In the genomic region with DNA sequence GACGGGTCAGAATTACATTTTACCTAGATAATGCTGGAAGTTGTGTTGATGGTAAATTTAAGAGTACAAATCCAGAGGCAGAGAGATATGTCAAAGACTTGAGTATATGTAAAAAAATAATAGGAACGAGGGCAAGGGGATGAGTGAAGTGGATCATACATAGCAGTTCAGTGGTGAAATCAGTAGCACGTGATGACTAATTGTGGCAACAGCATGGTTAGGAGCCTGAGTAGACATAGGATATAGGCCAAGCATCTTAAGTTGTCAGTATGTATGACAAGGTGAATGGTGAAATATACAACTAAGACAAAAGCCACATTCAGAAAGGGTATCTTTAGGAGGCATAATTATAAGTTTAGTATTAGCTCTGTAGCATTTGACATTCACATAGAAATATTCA, we compare ENCODE assay signal across 31 cellular contexts.
DNase-seq lines count a peak whose midpoint lies in the region; ATAC-seq and TF ChIP-seq lines count a peak whose summit lies in the region.
"Had no signal": no experiment of that assay in that cellular context is flagged by ENCODE, and none has a peak within 500 bp of the region (broad histone marks: within the 10 kb centered on the region; RNA-seq: fewer than 3 reads in every experiment).

No MANE protein-coding gene starts in this region.

- peaks cover 6% of the 10 kb centered on the region; the same call in 1 of the 2 replicates for H3K9me2 ChIP-seq in GM23338 (ENCODE audit: insufficient read depth)

- peak; percentile 27 for DNase-seq in AG10803 (ENCODE audit: low read depth)
- peak; percentile 2 for DNase-seq in NB4 (ENCODE audit: low read depth)
- peak; percentile 59 for DNase-seq in mammary epithelial cell
- peak in 1 of 2 donors; percentile 64 for DNase-seq in foreskin keratinocyte
- no peak for DNase-seq in GM23338 (ENCODE audit: low spot score)
- DNase-seq in cortex of kidney (lab: John Stamatoyannopoulos, UW), result no peak
- DNase-seq: activated CD4-positive, alpha-beta T cell treated with anti-CD3 and anti-CD28 coated beads, Interleukin-2, amount 10 ng/mL, durations not matched to agents 24 days and 14 days; anterior cingulate cortex; Calu3; dermis blood vessel endothelial cell; DND-41; endodermal cell; esophagus squamous epithelium; islet precursor cell; left ventricle myocardium superior; naive B cell; NCI-H2029; NCI-H2227 treated with DMSO at 0.1 percent for 48 hours; NCI-H526 treated with DMSO at 0.1 percent for 48 hours; PC-9; SHP77 treated with DMSO at 0.1 percent for 48 hours; stimulated activated CD4-positive, alpha-beta T cell treated with anti-CD3 and anti-CD28 coated beads, Interleukin-1b, Interleukin-23, amount 100 ng/mL, for 48 hours; SW 1271; T-helper 9 cell had no signal

- CTCF ChIA-PET in mammary epithelial cell (lab: Charles Lee; ENCODE audit: low non-redundant PET), result no interaction called here

- dilution Hi-C loops in mammary epithelial cell (cut with HindIII; ENCODE audit: low sequenced_read_pairs), result no loop called here

- no peak overlapping the region for H3K9ac ChIP-seq in mammary epithelial cell (ENCODE audit: insufficient read depth, low read length)

- no peaks in the 10 kb centered on the region for H3K9me3 ChIP-seq in mammary epithelial cell (replicated peaks; ENCODE audit: insufficient read depth, low read length)
- H3K9me3 ChIP-seq: esophagus squamous epithelium had no signal

- H3K27ac Mint-ChIP-seq in GM23338, result no peak overlapping the region
- H3K27ac Mint-ChIP-seq: activated CD4-positive, alpha-beta T cell treated with anti-CD3 and anti-CD28 coated beads, Interleukin-2, amount 10 ng/mL, durations not matched to agents 24 days and 14 days; activated naive CD8-positive, alpha-beta T cell; endodermal cell; mesothelial cell of epicardium; naive B cell; stimulated activated naive CD8-positive, alpha-beta T cell treated with anti-CD3 and anti-CD28 coated beads, Interleukin-15, Interleukin-2, amounts not matched to agents 100 ng/mL and 50 ng/mL, for 24 hours; WTC11 had no signal

- H3F3A ChIP-seq in GM23338 (replicated peaks; ENCODE audit: low read depth), result no peaks in the 10 kb centered on the region

- in situ Hi-C loops in mammary epithelial cell (cut with MboI; ENCODE audit: low sequenced_read_pairs in 2 of 2), result no loop called here

- H3K27ac ChIP-seq in mammary epithelial cell (ENCODE audit: insufficient read depth, low read depth, low read length) (peak overlapping the region; percentile 85), foreskin keratinocyte (no peak overlapping the region), GM23338 (ENCODE audit: low read depth) (no peak overlapping the region)
- H3K27ac ChIP-seq: esophagus squamous epithelium, PC-9 had no signal

- H3K4me1 ChIP-seq in mammary epithelial cell (ENCODE audit: insufficient read depth, low read length) (peaks cover 31% of the 10 kb centered on the region), foreskin keratinocyte (peaks cover 30% of the 10 kb centered on the region), GM23338 (ENCODE audit: insufficient read depth) (no peaks in the 10 kb centered on the region)
- H3K4me1 ChIP-seq: esophagus squamous epithelium had no signal

- H3K36me3 ChIP-seq in mammary epithelial cell (ENCODE audit: insufficient read depth, low read length) (no peaks in the 10 kb centered on the region), GM23338 (ENCODE audit: insufficient read depth) (no peaks in the 10 kb centered on the region)
- H3K36me3 ChIP-seq: esophagus squamous epithelium had no signal

- TF ChIP-seq POLR2A in NB4 (IDR thresholded peaks at IDR 0.05; ENCODE audit: extremely low read depth, insufficient read length), result no peak

- H2AFZ ChIP-seq in mammary epithelial cell (ENCODE audit: low read depth, low read length) (no peak overlapping the region), GM23338 (no peak overlapping the region)
- H2AFZ ChIP-seq: PC-9 had no signal

- H3K4me3 Mint-ChIP-seq in GM23338, result no peak overlapping the region
- H3K4me3 Mint-ChIP-seq: activated CD4-positive, alpha-beta T cell treated with anti-CD3 and anti-CD28 coated beads, Interleukin-2, amount 10 ng/mL, durations not matched to agents 24 days and 14 days; activated naive CD8-positive, alpha-beta T cell; central memory CD8-positive, alpha-beta T cell; endodermal cell; mesothelial cell of epicardium; naive B cell; stimulated activated naive CD8-positive, alpha-beta T cell treated with anti-CD3 and anti-CD28 coated beads, Interleukin-15, Interleukin-2, amounts not matched to agents 100 ng/mL and 50 ng/mL, for 24 hours; WTC11 had no signal

- no peaks in the 10 kb centered on the region for H3K27me3 ChIP-seq in mammary epithelial cell (ENCODE audit: insufficient read depth, low read length)
- H3K27me3 ChIP-seq in foreskin keratinocyte, result no peaks in the 10 kb centered on the region
- H3K27me3 ChIP-seq in GM23338 (ENCODE audit: insufficient read depth), result no peaks in the 10 kb centered on the region
- H3K27me3 ChIP-seq: esophagus squamous epithelium had no signal

- no TSS peak for BruUV-seq in mammary epithelial cell (replicated peaks; lab: Mats Ljungman, UMichigan)

- ATAC-seq in foreskin keratinocyte (peak; percentile 58), GM21619 (IDR thresholded peaks at IDR 0.05; ENCODE audit: unreplicated experiment) (no peak), GM23338 (no peak), HG02642 (IDR thresholded peaks at IDR 0.05; ENCODE audit: poor library complexity, unreplicated experiment) (no peak)
- ATAC-seq: left ventricle myocardium superior, WTC11 had no signal

- intact Hi-C loops in mammary epithelial cell (cut with micrococcal nuclease), result no loop called here

- H3K4me2 ChIP-seq in mammary epithelial cell (ENCODE audit: insufficient read depth, low read depth, low read length), result peak overlapping the region; percentile 50
- no peak overlapping the region for H3K4me2 ChIP-seq in GM23338
- H3K4me2 ChIP-seq: PC-9 had no signal

- TF ChIP-seq CTCF in AG10803 (conservative IDR thresholded peaks at IDR 0.05; ENCODE audit: low read length), result no peak
- TF ChIP-seq CTCF in NB4 (IDR thresholded peaks at IDR 0.05; ENCODE audit: low read depth, low read length), result no peak
- TF ChIP-seq CTCF in mammary epithelial cell (conservative IDR thresholded peaks at IDR 0.05 in 1 of 2, IDR thresholded peaks at IDR 0.05 in 1 of 2; ENCODE audit: extremely low read depth in 1 of 2, insufficient read depth in 1 of 2, low read depth in 1 of 2, low read length in 2 of 2), result no peak
- TF ChIP-seq CTCF in foreskin keratinocyte (conservative IDR thresholded peaks at IDR 0.05), result no peak
- no peak for TF ChIP-seq CTCF in GM23338 (conservative IDR thresholded peaks at IDR 0.05; ENCODE audit: low read depth in 2 of 2)

- no peaks in the 10 kb centered on the region for H3K79me2 ChIP-seq in mammary epithelial cell (ENCODE audit: insufficient read depth, low read length)
- no peaks in the 10 kb centered on the region for H3K79me2 ChIP-seq in GM23338 (replicated peaks; ENCODE audit: insufficient read depth)

- no peaks in the 10 kb centered on the region for H3K9me3 Mint-ChIP-seq in GM23338
- H3K9me3 Mint-ChIP-seq: endodermal cell, mesothelial cell of epicardium had no signal

- H4K20me1 ChIP-seq in mammary epithelial cell (ENCODE audit: insufficient read depth, low read length) (no peaks in the 10 kb centered on the region), GM23338 (replicated peaks; ENCODE audit: insufficient read depth) (no peaks in the 10 kb centered on the region)

- H3K4me3 ChIP-seq in AG10803 (ENCODE audit: low read length) (no peak overlapping the region), NB4 (ENCODE audit: low read depth, low read length) (no peak overlapping the region), mammary epithelial cell (replicated peaks in 1 of 3; ENCODE audit: insufficient read depth in 1 of 3, low read depth in 2 of 3, low read length in 3 of 3) (no peak overlapping the region), GM23338 (no peak overlapping the region)
- H3K4me3 ChIP-seq: esophagus squamous epithelium, PC-9 had no signal

- H3K27me3 Mint-ChIP-seq in GM23338 (ENCODE audit: insufficient read depth, low read depth, poor library complexity), result no peaks in the 10 kb centered on the region
- H3K27me3 Mint-ChIP-seq: activated CD4-positive, alpha-beta T cell treated with anti-CD3 and anti-CD28 coated beads, Interleukin-2, amount 10 ng/mL, durations not matched to agents 24 days and 14 days; activated naive CD8-positive, alpha-beta T cell; central memory CD8-positive, alpha-beta T cell; naive B cell; stimulated activated naive CD8-positive, alpha-beta T cell treated with anti-CD3 and anti-CD28 coated beads, Interleukin-15, Interleukin-2, amounts not matched to agents 100 ng/mL and 50 ng/mL, for 24 hours had no signal

- H3K36me3 Mint-ChIP-seq in GM23338 (ENCODE audit: low read depth), result no peaks in the 10 kb centered on the region
- H3K36me3 Mint-ChIP-seq: activated naive CD8-positive, alpha-beta T cell; mesothelial cell of epicardium; naive B cell; WTC11 had no signal

- WGBS in mammary epithelial cell (ENCODE audit: low coverage, missing lambda C conversion rate), result 67% methylated on average over 3 of the region's 3 CpGs

- H3K4me1 Mint-ChIP-seq in GM23338, result peaks cover 6% of the 10 kb centered on the region; the same call in 2 of the 3 replicates
- H3K4me1 Mint-ChIP-seq: activated CD4-positive, alpha-beta T cell treated with anti-CD3 and anti-CD28 coated beads, Interleukin-2, amount 10 ng/mL, durations not matched to agents 24 days and 14 days; central memory CD8-positive, alpha-beta T cell; endodermal cell; naive B cell had no signal

TF ChIP-seq in GM23338, 12 proteins besides CTCF, POLR2A, EP300 and RAD21 (continues in another document):
- no peak for TF ChIP-seq CREB1 (CRISPR knock-in tag; IDR thresholded peaks at IDR 0.05; ENCODE audit: low read depth)
- TF ChIP-seq POLR2AphosphoS5 (IDR thresholded peaks at IDR 0.05; ENCODE audit: low read depth), result no peak
- no peak for TF ChIP-seq JUNB (IDR thresholded peaks at IDR 0.05; ENCODE audit: unreplicated experiment)
- TF ChIP-seq ZNF331 (CRISPR knock-in tag; IDR thresholded peaks at IDR 0.05; ENCODE audit: low read depth), result no peak
- TF ChIP-seq NANOG (IDR thresholded peaks at IDR 0.05; ENCODE audit: borderline replicate concordance), result no peak
- TF ChIP-seq STAT1 (IDR thresholded peaks at IDR 0.05; ENCODE audit: unreplicated experiment), result no peak

Comparison
In these comparisons a context has a peak if more than half of its experiments do, and no peak if none do; other contexts are left out.
1. DNase-seq: peak in AG10803 (single experiment), NB4 (single experiment) and mammary epithelial cell (single experiment); none in GM23338 (single experiment) and cortex of kidney (single experiment).